1 cellular context compared by ENCODE assay signal in the genomic region with DNA sequence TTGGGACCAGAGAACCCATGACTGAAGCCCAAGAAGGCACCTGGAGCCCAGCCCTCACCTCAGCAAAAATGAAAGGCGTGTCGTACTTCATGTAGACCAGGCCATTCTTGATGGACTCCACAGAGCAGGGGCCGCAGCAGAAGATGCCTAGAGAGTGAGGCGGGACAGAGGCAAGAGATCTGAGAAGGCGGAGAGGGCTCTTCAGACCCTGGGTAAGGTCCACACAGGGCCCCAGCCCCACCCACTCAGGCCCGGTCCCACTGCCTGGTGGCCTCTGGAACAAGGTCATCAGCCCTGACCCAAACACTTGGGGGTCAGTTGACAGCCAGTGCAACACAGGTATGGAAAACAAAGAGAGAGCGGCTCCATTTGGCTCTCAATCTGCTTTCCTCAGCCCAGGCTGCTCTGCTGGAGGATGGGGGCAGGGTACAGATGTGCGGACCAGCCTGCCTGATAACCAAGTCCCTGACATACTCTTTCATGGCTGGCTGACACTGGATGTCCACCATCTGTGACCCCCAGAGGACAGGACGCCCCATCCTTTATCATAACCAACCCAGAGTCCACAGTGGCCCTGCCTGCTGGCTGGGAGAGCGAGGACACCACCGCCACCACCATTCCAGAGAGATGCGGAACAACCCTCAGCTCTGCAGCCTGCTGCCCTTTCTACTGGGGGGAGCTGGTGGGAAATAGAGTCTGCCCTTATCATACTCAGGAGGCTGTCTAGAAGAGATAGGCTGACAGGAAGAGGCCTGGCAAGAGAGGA.
TF ChIP-seq lines count a peak whose summit lies in the region.

No MANE protein-coding gene starts in this region.

TF ChIP-seq in K562, 482 proteins besides CTCF, POLR2A, EP300 and RAD21 (continued from another document and continues in another):
- TF ChIP-seq, protein P1, sequence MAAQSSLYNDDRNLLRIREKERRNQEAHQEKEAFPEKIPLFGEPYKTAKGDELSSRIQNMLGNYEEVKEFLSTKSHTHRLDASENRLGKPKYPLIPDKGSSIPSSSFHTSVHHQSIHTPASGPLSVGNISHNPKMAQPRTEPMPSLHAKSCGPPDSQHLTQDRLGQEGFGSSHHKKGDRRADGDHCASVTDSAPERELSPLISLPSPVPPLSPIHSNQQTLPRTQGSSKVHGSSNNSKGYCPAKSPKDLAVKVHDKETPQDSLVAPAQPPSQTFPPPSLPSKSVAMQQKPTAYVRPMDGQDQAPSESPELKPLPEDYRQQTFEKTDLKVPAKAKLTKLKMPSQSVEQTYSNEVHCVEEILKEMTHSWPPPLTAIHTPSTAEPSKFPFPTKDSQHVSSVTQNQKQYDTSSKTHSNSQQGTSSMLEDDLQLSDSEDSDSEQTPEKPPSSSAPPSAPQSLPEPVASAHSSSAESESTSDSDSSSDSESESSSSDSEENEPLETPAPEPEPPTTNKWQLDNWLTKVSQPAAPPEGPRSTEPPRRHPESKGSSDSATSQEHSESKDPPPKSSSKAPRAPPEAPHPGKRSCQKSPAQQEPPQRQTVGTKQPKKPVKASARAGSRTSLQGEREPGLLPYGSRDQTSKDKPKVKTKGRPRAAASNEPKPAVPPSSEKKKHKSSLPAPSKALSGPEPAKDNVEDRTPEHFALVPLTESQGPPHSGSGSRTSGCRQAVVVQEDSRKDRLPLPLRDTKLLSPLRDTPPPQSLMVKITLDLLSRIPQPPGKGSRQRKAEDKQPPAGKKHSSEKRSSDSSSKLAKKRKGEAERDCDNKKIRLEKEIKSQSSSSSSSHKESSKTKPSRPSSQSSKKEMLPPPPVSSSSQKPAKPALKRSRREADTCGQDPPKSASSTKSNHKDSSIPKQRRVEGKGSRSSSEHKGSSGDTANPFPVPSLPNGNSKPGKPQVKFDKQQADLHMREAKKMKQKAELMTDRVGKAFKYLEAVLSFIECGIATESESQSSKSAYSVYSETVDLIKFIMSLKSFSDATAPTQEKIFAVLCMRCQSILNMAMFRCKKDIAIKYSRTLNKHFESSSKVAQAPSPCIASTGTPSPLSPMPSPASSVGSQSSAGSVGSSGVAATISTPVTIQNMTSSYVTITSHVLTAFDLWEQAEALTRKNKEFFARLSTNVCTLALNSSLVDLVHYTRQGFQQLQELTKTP (IDR thresholded peaks at IDR 0.05; ENCODE audit: low read depth in 1 of 2, partially characterized antibody in 2 of 2), result no peak
- TF ChIP-seq ZMIZ1 (IDR thresholded peaks at IDR 0.05; ENCODE audit: low read depth in 2 of 2, low read length in 2 of 2) (peak in 1 of 2 experiments; percentile 67; a peak in 1 of 4 replicates), RCOR1 (IDR thresholded peaks at IDR 0.05; ENCODE audit: borderline replicate concordance in 1 of 2, low read depth in 2 of 2, low read length in 2 of 2) (peak; percentile 23 to 76; a peak in 3 of 4 replicates), HMGN3 (IDR thresholded peaks at IDR 0.05; ENCODE audit: borderline replicate concordance, extremely low read depth, insufficient read length, low read depth, low read length) (no peak), NR2C1 (IDR thresholded peaks at IDR 0.05) (no peak; the same call in 1 of the 2 replicates), NR2C1 (tag; IDR thresholded peaks at IDR 0.05) (no peak), ZKSCAN1 (IDR thresholded peaks at IDR 0.05; ENCODE audit: low read depth, low read length) (0 out of 2 replicates have a peak, but pooled peaks have one; percentile 13), EP400 (IDR thresholded peaks at IDR 0.05) (no peak; the same call in 1 of the 2 replicates), POU5F1 (IDR thresholded peaks at IDR 0.05; ENCODE audit: borderline replicate concordance, low read depth, low read length, partially characterized antibody) (no peak), HDAC3 (IDR thresholded peaks at IDR 0.05; ENCODE audit: borderline replicate concordance, partially characterized antibody) (peak; percentile 65), PHF21A (IDR thresholded peaks at IDR 0.05; ENCODE audit: borderline replicate concordance, low read depth) (0 out of 2 replicates have a peak, but pooled peaks have one; percentile 14), SLC30A9 (CRISPR knock-in tag; IDR thresholded peaks at IDR 0.05) (no peak), ZNF707 (CRISPR knock-in tag; conservative IDR thresholded peaks at IDR 0.05) (no peak), SAFB (IDR thresholded peaks at IDR 0.05; ENCODE audit: borderline replicate concordance, low read depth, low read length) (no peak), ZNF146 (CRISPR knock-in tag; IDR thresholded peaks at IDR 0.05; ENCODE audit: unreplicated experiment) (no peak), NFRKB (IDR thresholded peaks at IDR 0.05; ENCODE audit: low read depth) (no peak; the same call in 1 of the 2 replicates), ZFP30 (CRISPR knock-in tag; IDR thresholded peaks at IDR 0.05; ENCODE audit: borderline replicate concordance) (no peak), SMARCA4 (IDR thresholded peaks at IDR 0.05) (peak; percentile 74), MBD1 (CRISPR knock-in tag; IDR thresholded peaks at IDR 0.05) (no peak), CEBPB (tag; IDR thresholded peaks at IDR 0.05) (no peak), ZNF165 (CRISPR knock-in tag; IDR thresholded peaks at IDR 0.05; ENCODE audit: borderline replicate concordance) (no peak), RBM15 (IDR thresholded peaks at IDR 0.05; ENCODE audit: insufficient read depth, low read length) (no peak), BHLHE40 (IDR thresholded peaks at IDR 0.05; ENCODE audit: low read length) (peak; percentile 17; the same call in 1 of the 2 replicates), ZNF76 (CRISPR knock-in tag; IDR thresholded peaks at IDR 0.05; ENCODE audit: borderline replicate concordance) (no peak), KLF16 (IDR thresholded peaks at IDR 0.05) (peak; percentile 93), PCBP2 (IDR thresholded peaks at IDR 0.05; ENCODE audit: low read depth, low read length, poor library complexity, severe bottlenecking) (no peak), CBFA2T2 (conservative IDR thresholded peaks at IDR 0.05) (peak; percentile 97), MYBL2 (IDR thresholded peaks at IDR 0.05; ENCODE audit: low read depth) (no peak), MYBL2 (CRISPR knock-in tag; IDR thresholded peaks at IDR 0.05; ENCODE audit: borderline replicate concordance) (no peak), TFAM (CRISPR knock-in tag; conservative IDR thresholded peaks at IDR 0.05) (no peak), PHB2 (IDR thresholded peaks at IDR 0.05; ENCODE audit: low read depth) (peak; percentile 75; the same call in 1 of the 2 replicates), ZNF253 (CRISPR knock-in tag; conservative IDR thresholded peaks at IDR 0.05) (no peak), MTA3 (IDR thresholded peaks at IDR 0.05; ENCODE audit: borderline replicate concordance) (0 out of 2 replicates have a peak, but pooled peaks have one; percentile 43), TBL1XR1 (IDR thresholded peaks at IDR 0.05; ENCODE audit: low read length in 2 of 2) (peak in 1 of 2 experiments; percentile 60; a peak in 1 of 4 replicates), CXXC5 (CRISPR knock-in tag; IDR thresholded peaks at IDR 0.05) (peak; percentile 62), ZBTB17 (CRISPR knock-in tag; IDR thresholded peaks at IDR 0.05) (peak; percentile 61; the same call in 1 of the 2 replicates), SMARCA5 (IDR thresholded peaks at IDR 0.05) (no peak), ZNF23 (CRISPR knock-in tag; IDR thresholded peaks at IDR 0.05) (no peak), TEAD1 (CRISPR knock-in tag; IDR thresholded peaks at IDR 0.05) (peak in 1 of 2 experiments; percentile 40; a peak in 1 of 4 replicates)
- TF ChIP-seq, protein P2, sequence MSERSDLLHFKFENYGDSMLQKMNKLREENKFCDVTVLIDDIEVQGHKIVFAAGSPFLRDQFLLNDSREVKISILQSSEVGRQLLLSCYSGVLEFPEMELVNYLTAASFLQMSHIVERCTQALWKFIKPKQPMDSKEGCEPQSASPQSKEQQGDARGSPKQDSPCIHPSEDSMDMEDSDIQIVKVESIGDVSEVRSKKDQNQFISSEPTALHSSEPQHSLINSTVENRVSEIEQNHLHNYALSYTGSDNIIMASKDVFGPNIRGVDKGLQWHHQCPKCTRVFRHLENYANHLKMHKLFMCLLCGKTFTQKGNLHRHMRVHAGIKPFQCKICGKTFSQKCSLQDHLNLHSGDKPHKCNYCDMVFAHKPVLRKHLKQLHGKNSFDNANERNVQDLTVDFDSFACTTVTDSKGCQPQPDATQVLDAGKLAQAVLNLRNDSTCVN (CRISPR knock-in tag; IDR thresholded peaks at IDR 0.05), result no peak
- TF ChIP-seq, protein P3, sequence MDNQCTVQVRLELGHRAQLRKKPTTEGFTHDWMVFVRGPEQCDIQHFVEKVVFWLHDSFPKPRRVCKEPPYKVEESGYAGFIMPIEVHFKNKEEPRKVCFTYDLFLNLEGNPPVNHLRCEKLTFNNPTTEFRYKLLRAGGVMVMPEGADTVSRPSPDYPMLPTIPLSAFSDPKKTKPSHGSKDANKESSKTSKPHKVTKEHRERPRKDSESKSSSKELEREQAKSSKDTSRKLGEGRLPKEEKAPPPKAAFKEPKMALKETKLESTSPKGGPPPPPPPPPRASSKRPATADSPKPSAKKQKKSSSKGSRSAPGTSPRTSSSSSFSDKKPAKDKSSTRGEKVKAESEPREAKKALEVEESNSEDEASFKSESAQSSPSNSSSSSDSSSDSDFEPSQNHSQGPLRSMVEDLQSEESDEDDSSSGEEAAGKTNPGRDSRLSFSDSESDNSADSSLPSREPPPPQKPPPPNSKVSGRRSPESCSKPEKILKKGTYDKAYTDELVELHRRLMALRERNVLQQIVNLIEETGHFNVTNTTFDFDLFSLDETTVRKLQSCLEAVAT (IDR thresholded peaks at IDR 0.05), result no peak
- TF ChIP-seq, protein P4, sequence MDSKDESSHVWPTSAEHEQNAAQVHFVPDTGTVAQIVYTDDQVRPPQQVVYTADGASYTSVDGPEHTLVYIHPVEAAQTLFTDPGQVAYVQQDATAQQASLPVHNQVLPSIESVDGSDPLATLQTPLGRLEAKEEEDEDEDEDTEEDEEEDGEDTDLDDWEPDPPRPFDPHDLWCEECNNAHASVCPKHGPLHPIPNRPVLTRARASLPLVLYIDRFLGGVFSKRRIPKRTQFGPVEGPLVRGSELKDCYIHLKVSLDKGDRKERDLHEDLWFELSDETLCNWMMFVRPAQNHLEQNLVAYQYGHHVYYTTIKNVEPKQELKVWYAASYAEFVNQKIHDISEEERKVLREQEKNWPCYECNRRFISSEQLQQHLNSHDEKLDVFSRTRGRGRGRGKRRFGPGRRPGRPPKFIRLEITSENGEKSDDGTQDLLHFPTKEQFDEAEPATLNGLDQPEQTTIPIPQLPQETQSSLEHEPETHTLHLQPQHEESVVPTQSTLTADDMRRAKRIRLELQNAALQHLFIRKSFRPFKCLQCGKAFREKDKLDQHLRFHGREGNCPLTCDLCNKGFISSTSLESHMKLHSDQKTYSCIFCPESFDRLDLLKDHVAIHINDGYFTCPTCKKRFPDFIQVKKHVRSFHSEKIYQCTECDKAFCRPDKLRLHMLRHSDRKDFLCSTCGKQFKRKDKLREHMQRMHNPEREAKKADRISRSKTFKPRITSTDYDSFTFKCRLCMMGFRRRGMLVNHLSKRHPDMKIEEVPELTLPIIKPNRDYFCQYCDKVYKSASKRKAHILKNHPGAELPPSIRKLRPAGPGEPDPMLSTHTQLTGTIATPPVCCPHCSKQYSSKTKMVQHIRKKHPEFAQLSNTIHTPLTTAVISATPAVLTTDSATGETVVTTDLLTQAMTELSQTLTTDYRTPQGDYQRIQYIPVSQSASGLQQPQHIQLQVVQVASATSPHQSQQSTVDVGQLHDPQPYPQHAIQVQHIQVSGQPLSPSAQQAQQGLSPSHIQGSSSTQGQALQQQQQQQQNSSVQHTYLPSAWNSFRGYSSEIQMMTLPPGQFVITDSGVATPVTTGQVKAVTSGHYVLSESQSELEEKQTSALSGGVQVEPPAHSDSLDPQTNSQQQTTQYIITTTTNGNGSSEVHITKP (IDR thresholded peaks at IDR 0.05; ENCODE audit: partially characterized antibody), result no peak
- TF ChIP-seq, protein P5, sequence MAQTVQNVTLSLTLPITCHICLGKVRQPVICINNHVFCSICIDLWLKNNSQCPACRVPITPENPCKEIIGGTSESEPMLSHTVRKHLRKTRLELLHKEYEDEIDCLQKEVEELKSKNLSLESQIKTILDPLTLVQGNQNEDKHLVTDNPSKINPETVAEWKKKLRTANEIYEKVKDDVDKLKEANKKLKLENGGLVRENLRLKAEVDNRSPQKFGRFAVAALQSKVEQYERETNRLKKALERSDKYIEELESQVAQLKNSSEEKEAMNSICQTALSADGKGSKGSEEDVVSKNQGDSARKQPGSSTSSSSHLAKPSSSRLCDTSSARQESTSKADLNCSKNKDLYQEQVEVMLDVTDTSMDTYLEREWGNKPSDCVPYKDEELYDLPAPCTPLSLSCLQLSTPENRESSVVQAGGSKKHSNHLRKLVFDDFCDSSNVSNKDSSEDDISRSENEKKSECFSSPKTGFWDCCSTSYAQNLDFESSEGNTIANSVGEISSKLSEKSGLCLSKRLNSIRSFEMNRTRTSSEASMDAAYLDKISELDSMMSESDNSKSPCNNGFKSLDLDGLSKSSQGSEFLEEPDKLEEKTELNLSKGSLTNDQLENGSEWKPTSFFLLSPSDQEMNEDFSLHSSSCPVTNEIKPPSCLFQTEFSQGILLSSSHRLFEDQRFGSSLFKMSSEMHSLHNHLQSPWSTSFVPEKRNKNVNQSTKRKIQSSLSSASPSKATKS (CRISPR knock-in tag; IDR thresholded peaks at IDR 0.05), result no peak
